Comparison of ENCODE assay signal across 17 cellular contexts in genomic region chr1:172827841-172828240, GRCh38.
"Had no signal": no experiment of that assay in that cellular context is flagged by ENCODE, and none has a peak within 500 bp of the region (broad histone marks: within the 10 kb centered on the region; RNA-seq: fewer than 3 reads in every experiment).

No MANE protein-coding gene starts in this region.

- ATAC-seq: effector memory CD8-positive, alpha-beta T cell; gastroesophageal sphincter; lower lobe of right lung; psoas muscle; stimulated activated naive B cell treated with anti-CD40 and anti-IgM and Interleukin-4, amounts not matched to agents 10 μg/mL and 1 μg/mL and 100 μg/mL, for 72 hours had no signal

- H3K4me1 ChIP-seq: psoas muscle, right lobe of liver had no signal

- H3K9me3 ChIP-seq: esophagus squamous epithelium, gastroesophageal sphincter, left ventricle myocardium inferior, lower lobe of right lung, neutrophil, psoas muscle, right lobe of liver had no signal

- DNase-seq: effector memory CD8-positive, alpha-beta T cell; esophagus squamous epithelium; glutamatergic neuron; immature natural killer cell; left ventricle myocardium inferior; lower lobe of right lung; midbrain; naive B cell; psoas muscle; retina; right lobe of liver; stimulated activated CD4-positive, alpha-beta T cell treated with anti-CD3 and anti-CD28 coated beads, Interleukin-2, amount 100 ng/mL, for 24 hours; stimulated activated CD4-positive, alpha-beta T cell treated with anti-CD3 and anti-CD28 coated beads, Interleukin-4, amount 100 ng/mL, for 4 hours; stimulated activated naive B cell treated with anti-CD40 and anti-IgM and Interleukin-4, amounts not matched to agents 10 μg/mL and 1 μg/mL and 100 μg/mL, for 72 hours had no signal

- H3K27ac ChIP-seq: epithelial cell of prostate, left ventricle myocardium inferior, lower lobe of right lung, neutrophil, psoas muscle, right lobe of liver had no signal

- H3K27me3 ChIP-seq: esophagus squamous epithelium, gastroesophageal sphincter, neutrophil, right lobe of liver had no signal

- H3K4me3 ChIP-seq: esophagus squamous epithelium, gastroesophageal sphincter, left ventricle myocardium inferior, lower lobe of right lung, psoas muscle, right lobe of liver had no signal

- H3K36me3 ChIP-seq: esophagus squamous epithelium, gastroesophageal sphincter, left ventricle myocardium inferior, lower lobe of right lung, neutrophil, right lobe of liver had no signal
